In the genomic region with DNA sequence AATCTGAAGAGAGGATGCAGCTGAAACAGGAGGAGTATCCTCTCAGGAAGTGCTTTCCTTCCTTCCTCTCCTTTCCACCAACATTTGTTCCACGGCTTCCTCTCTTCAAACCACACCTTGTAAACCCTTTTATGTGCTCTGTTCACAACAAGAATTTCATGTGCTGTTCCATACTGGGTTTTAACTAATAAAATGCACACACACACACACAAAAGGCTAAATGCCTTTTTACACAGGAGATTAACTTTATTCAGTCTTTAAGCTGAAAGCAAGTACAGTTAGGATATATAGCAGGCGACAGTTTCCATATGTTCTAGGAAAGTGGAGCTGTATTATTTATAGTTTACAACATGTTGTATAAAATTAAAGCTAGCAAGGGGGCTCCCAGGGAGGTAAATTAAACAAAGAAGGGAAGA, we compare ENCODE assay signal across 10 cellular contexts.
DNase-seq lines count a peak whose midpoint lies in the region; ATAC-seq and TF ChIP-seq lines count a peak whose summit lies in the region.
"Had no signal": no experiment of that assay in that cellular context is flagged by ENCODE, and none has a peak within 500 bp of the region (broad histone marks: within the 10 kb centered on the region; RNA-seq: fewer than 3 reads in every experiment).

No MANE protein-coding gene starts in this region.

- H3K9me2 ChIP-seq in OCI-LY1 (ENCODE audit: low read depth, low read length) = no peaks in the 10 kb centered on the region

- no peaks in the 10 kb centered on the region for H3K79me2 ChIP-seq in OCI-LY1 (ENCODE audit: insufficient read depth, low read length)

- peak overlapping the region; percentile 66 for H3K9ac ChIP-seq in OCI-LY1 (ENCODE audit: low read length)
- H3K9ac ChIP-seq in iPS-15b (ENCODE audit: low read depth, low read length) = no peak overlapping the region

- H3K4me2 ChIP-seq in OCI-LY1 (ENCODE audit: low read length) = peak overlapping the region; percentile 75

- peaks cover 30% of the 10 kb centered on the region for H3K4me1 ChIP-seq in OCI-LY1 (ENCODE audit: insufficient read depth, low read length, severe bottlenecking)
- peaks cover 15% of the 10 kb centered on the region for H3K4me1 ChIP-seq in iPS-15b (ENCODE audit: control insufficient read depth, insufficient read depth, low read length)
- peaks cover 7 to 25% of the 10 kb centered on the region in 2 donors for H3K4me1 ChIP-seq in thoracic aorta (ENCODE audit: control insufficient read depth in 1 of 2, low read depth in 2 of 2)

- no peaks in the 10 kb centered on the region for H4K20me1 ChIP-seq in OCI-LY1 (ENCODE audit: insufficient read depth, low read length)

- H3K4me3 ChIP-seq in OCI-LY1 (ENCODE audit: low read depth, low read length, poor library complexity, severe bottlenecking) = peak overlapping the region; percentile 69
- H3K4me3 ChIP-seq in iPS-15b (ENCODE audit: low read depth, low read length) = peak overlapping the region; percentile 14
- H3K4me3 ChIP-seq in thoracic aorta = no peak overlapping the region

- no peak for TF ChIP-seq CTCF in OCI-LY1 (IDR thresholded peaks at IDR 0.05; ENCODE audit: low read length)
- TF ChIP-seq CTCF in thoracic aorta (IDR thresholded peaks at IDR 0.05) = no peak

- peak overlapping the region; percentile 91 for H3K27ac ChIP-seq in OCI-LY1 (ENCODE audit: low read depth, low read length, poor library complexity, severe bottlenecking)
- peak overlapping the region; percentile 89 to 96 for H3K27ac ChIP-seq in thoracic aorta

- peak; percentile 1 for DNase-seq in SHP77 treated with DMSO at 0.1 percent for 48 hours (lab: John Stamatoyannopoulos, UW)
- DNase-seq in SHP77 (lab: John Stamatoyannopoulos, UW) = no peak
- no peak for DNase-seq in thoracic aorta (ENCODE audit: low spot score)
- DNase-seq in globus pallidus (ENCODE audit: low spot score) = no peak
- DNase-seq: stimulated activated CD4-positive, alpha-beta T cell treated with anti-CD3 and anti-CD28 coated beads, Interleukin-12 subunit alpha, Interleukin-12 subunit beta, amount 100 ng/mL, for 4 hours had no signal

- H2AFZ ChIP-seq in OCI-LY1 (ENCODE audit: low read length) = no peak overlapping the region; the same call in 1 of the 2 replicates

- no peak for ATAC-seq in thoracic aorta (ENCODE audit: insufficient number of reproducible peaks, low FRiP score, low read depth)
- ATAC-seq in GM21526 (IDR thresholded peaks at IDR 0.05; ENCODE audit: low FRiP score, unreplicated experiment) = no peak
- no peak for ATAC-seq in GM21576 (IDR thresholded peaks at IDR 0.05; ENCODE audit: unreplicated experiment)
- ATAC-seq: activated CD4-positive, CD25-positive, alpha-beta regulatory T cell treated with anti-CD3 and anti-CD28 coated beads, Interleukin-2, amount 50 U/mL, for 24 hours had no signal

- H3K9me3 ChIP-seq in OCI-LY1 (ENCODE audit: low read length) (no peaks in the 10 kb centered on the region), iPS-15b (ENCODE audit: control insufficient read depth, insufficient read depth, low read length) (no peaks in the 10 kb centered on the region), thoracic aorta (no peaks in the 10 kb centered on the region)

- H3K27me3 ChIP-seq in OCI-LY1 (ENCODE audit: insufficient read depth, low read length) (no peaks in the 10 kb centered on the region), iPS-15b (ENCODE audit: control insufficient read depth, insufficient read depth, low read length) (no peaks in the 10 kb centered on the region), thoracic aorta (replicated peaks; ENCODE audit: insufficient read depth) (no peaks in the 10 kb centered on the region)

- H3K36me3 ChIP-seq in OCI-LY1 (ENCODE audit: insufficient read depth, low read length) (no peaks in the 10 kb centered on the region), iPS-15b (ENCODE audit: control insufficient read depth, insufficient read depth, low read length) (no peaks in the 10 kb centered on the region), thoracic aorta (no peaks in the 10 kb centered on the region)

- no peaks in the 10 kb centered on the region; the same call in 1 of the 2 replicates for H3F3A ChIP-seq in OCI-LY1 (ENCODE audit: insufficient read depth, low read length)
